8 cellular contexts compared by ENCODE assay signal in genomic region chr2:84459028-84459943, GRCh38. TPM values are rescaled to one million over a fixed set of nuclear protein-coding genes. Genes with fewer than 3 reads are reported as not detected.
A peak's percentile ranks its signal among the peaks of the same experiment; 100 is the strongest.
DNase-seq lines count a peak whose midpoint lies in the region; ATAC-seq, FAIRE-seq and TF ChIP-seq lines count a peak whose summit lies in the region.

Gene SUCLG1, minus strand, starts transcription at chr2:84459280. Its CDS starts 11 bp downstream, at chr2:84459269.

- H3K4me1 ChIP-seq in adrenal gland (replicated peaks in 1 of 2) = peaks cover 10 to 29% of the 10 kb centered on the region in 2 donors
- H3K4me1 ChIP-seq in heart right ventricle = peaks cover 0 to 53% (median 40%) of the 10 kb centered on the region in 9 donors
- H3K4me1 ChIP-seq in upper lobe of right lung = peaks cover 16% of the 10 kb centered on the region

- no peaks in the 10 kb centered on the region for H3K27me3 ChIP-seq in adrenal gland
- no peaks in the 10 kb centered on the region for H3K27me3 ChIP-seq in heart right ventricle
- no peaks in the 10 kb centered on the region for H3K27me3 ChIP-seq in upper lobe of right lung

- peak; percentile 98 for FAIRE-seq in GM12892 (lab: Jason Lieb, UNC)

- H3K27ac ChIP-seq in adrenal gland = peak within 1 kb of the TSS; percentile 80 to 92 (median 89)
- H3K27ac ChIP-seq in heart right ventricle = peak within 1 kb of the TSS; percentile 33 to 99 (median 97)
- H3K27ac ChIP-seq in upper lobe of right lung = peak within 1 kb of the TSS; percentile 91

- ATAC-seq in HG02852 (IDR thresholded peaks at IDR 0.05; ENCODE audit: unreplicated experiment) (peak; percentile 94), heart right ventricle (peak; percentile 97 to 99 (median 98)), upper lobe of right lung (peak; percentile 98)

- TF ChIP-seq CTCF in adrenal gland (IDR thresholded peaks at IDR 0.05) = no peak
- TF ChIP-seq CTCF in heart right ventricle (IDR thresholded peaks at IDR 0.05) = peak in 1 of 9 donors; percentile 4
- no peak for TF ChIP-seq CTCF in upper lobe of right lung (IDR thresholded peaks at IDR 0.05)

- H3K36me3 ChIP-seq in adrenal gland (replicated peaks in 1 of 2) = no peaks in the 10 kb centered on the region
- peaks cover 0 to 7% (median 0%) of the 10 kb centered on the region in 9 donors for H3K36me3 ChIP-seq in heart right ventricle
- no peaks in the 10 kb centered on the region for H3K36me3 ChIP-seq in upper lobe of right lung

- intact Hi-C loops in adrenal gland (cut with DNase I) (no loop called here), heart right ventricle (cut with DNase I) (no loop called here), posterior vena cava (cut with DNase I) (no loop called here), upper lobe of right lung (cut with DNase I) (no loop called here)

- TF ChIP-seq POLR2A in GM12892 (IDR thresholded peaks at IDR 0.05; ENCODE audit: low read depth, low read length) (peak; percentile 82; the same call in 1 of the 2 replicates), adrenal gland (IDR thresholded peaks at IDR 0.05) (peak; percentile 77 to 88)

- 0 to 1% (median 0%) methylated on average over 25 to 57 of the region's 57 CpGs for WGBS in adrenal gland, 4 donors
- WGBS in heart right ventricle, 2 donors = 1% methylated on average over 57 of the region's 57 CpGs

- H3K4me3 ChIP-seq in adrenal gland (peak within 1 kb of the TSS; percentile 83 to 96 (median 92)), heart right ventricle (peak within 1 kb of the TSS; percentile 58 to 99 (median 93)), upper lobe of right lung (peak within 1 kb of the TSS; percentile 97)

- DNase-seq in GM12892 (ENCODE audit: insufficient read length) (peak; percentile 80), NCI-H146 (lab: John Stamatoyannopoulos, UW) (peak; percentile 87), T-helper 1 cell (peak; percentile 69 to 89 (median 79)), adrenal gland (peak; percentile 83 to 91 (median 87)), heart right ventricle (peak; percentile 87 to 91), posterior vena cava (ENCODE audit: low spot score) (peak; percentile 95), upper lobe of right lung (peak; percentile 93)

- no peaks in the 10 kb centered on the region for H3K9me3 ChIP-seq in adrenal gland (replicated peaks in 1 of 3)
- H3K9me3 ChIP-seq in heart right ventricle = no peaks in the 10 kb centered on the region
- no peaks in the 10 kb centered on the region for H3K9me3 ChIP-seq in upper lobe of right lung

RNA-seq across cellular contexts. Expression of gene SUCLG1, which starts in this region (rescaled TPM):
- polyA plus RNA-seq in GM12892 (2012; ENCODE audit: missing spikeins) = 85.0 TPM
- 100 to 1,000 TPM in 2 of 8 donors, 10 to 100 TPM in 6; 42.5 to 270 (median 86.1) TPM for total RNA-seq in adrenal gland
- 100 to 1,000 TPM in 1 of 3 donors, 10 to 100 TPM in 2; 55.5 to 142 (median 84.6) TPM for polyA plus RNA-seq in adrenal gland
- 100 to 1,000 TPM; 195 to 330 (median 291) TPM for total RNA-seq in heart right ventricle
- polyA plus RNA-seq in heart right ventricle = 100 to 1,000 TPM; 216 to 250 TPM
- 10 to 100 TPM; 45.4 to 49.6 TPM for total RNA-seq in posterior vena cava
- total RNA-seq in upper lobe of right lung = 52.7 TPM

Comparison
In these comparisons a context has a peak if more than half of its experiments do, and no peak if none do; other contexts are left out.
1. Peak in every context shown above with its lines: DNase-seq, ATAC-seq, H3K4me3 ChIP-seq and H3K27ac ChIP-seq.